16 cellular contexts compared by ENCODE assay signal in genomic region chr4:71113294-71113693, GRCh38.
A peak's percentile ranks its signal among the peaks of the same experiment; 100 is the strongest.
DNase-seq lines count a peak whose midpoint lies in the region; ATAC-seq and TF ChIP-seq lines count a peak whose summit lies in the region.
"Had no signal": no experiment of that assay in that cellular context is flagged by ENCODE, and none has a peak within 500 bp of the region (broad histone marks: within the 10 kb centered on the region; RNA-seq: fewer than 3 reads in every experiment).

No MANE protein-coding gene starts in this region.

- H3K27ac Mint-ChIP-seq in osteocyte (ENCODE audit: unreplicated experiment) = no peak overlapping the region
- H3K27ac Mint-ChIP-seq: brain; T-helper 1 cell treated with Interleukin-12 subunit alpha and Interleukin-12 subunit beta and Interleukin-4 antibody, amounts not matched to agents 30 μg/mL and 1 μg/mL, for 36 hours had no signal

- DNase-seq in NCI-H146 (lab: John Stamatoyannopoulos, UW) (peak; percentile 7), NCI-H146 treated with DMSO at 0.1 percent for 48 hours (lab: John Stamatoyannopoulos, UW; ENCODE audit: unreplicated experiment) (no peak), cardiac fibroblast (ENCODE audit: low read depth in 2 of 2) (no peak), osteocyte (ENCODE audit: extremely low spot score, unreplicated experiment) (no peak), globus pallidus (ENCODE audit: low spot score) (no peak), Right ventricle myocardium inferior (ENCODE audit: missing footprints) (no peak)
- no peak for DNase-seq in central memory CD4-positive, alpha-beta T cell
- DNase-seq: activated CD4-positive, alpha-beta T cell treated with anti-CD3 and anti-CD28 coated beads, Interleukin-2, amount 50 U/mL, for 1 hour; activated effector memory CD4-positive, alpha-beta T cell treated with Interleukin-2 at 50 U/mL for 16 hours; mesenchymal stem cell; NCI-H1694 treated with DMSO at 0.1 percent for 48 hours; pancreas; upper lobe of right lung had no signal

- H3K4me2 ChIP-seq in Loucy (ENCODE audit: low read depth, low read length, poor library complexity, severe bottlenecking) = no peak overlapping the region

- intact Hi-C loops in Right ventricle myocardium inferior (cut with DNase I) = no loop called here

- no peaks in the 10 kb centered on the region for H3K79me2 ChIP-seq in Loucy (ENCODE audit: insufficient read depth, low read length)

- peaks cover 10% of the 10 kb centered on the region for H3K27me3 Mint-ChIP-seq in osteocyte (ENCODE audit: unreplicated experiment)
- H3K27me3 Mint-ChIP-seq: brain had no signal

- H2AFZ ChIP-seq in Loucy (ENCODE audit: low read length) = no peak overlapping the region

- TF ChIP-seq CTCF in Loucy (conservative IDR thresholded peaks at IDR 0.05; ENCODE audit: low read length) (peak; percentile 50), cardiac fibroblast (IDR thresholded peaks at IDR 0.05; ENCODE audit: low read depth, low read length) (peak; percentile 12), osteocyte (IDR thresholded peaks at IDR 0.05) (peak; percentile 9)

- H3K4me3 Mint-ChIP-seq in osteocyte (ENCODE audit: unreplicated experiment) = no peak overlapping the region
- H3K4me3 Mint-ChIP-seq: brain; T-helper 1 cell treated with Interleukin-12 subunit alpha and Interleukin-12 subunit beta and Interleukin-4 antibody, amounts not matched to agents 30 μg/mL and 1 μg/mL, for 36 hours had no signal

- H3K9me3 ChIP-seq in Loucy (ENCODE audit: insufficient read depth, low read depth, low read length) = no peaks in the 10 kb centered on the region
- H3K9me3 ChIP-seq: pancreas, upper lobe of right lung had no signal

- no peaks in the 10 kb centered on the region for H3K9me2 ChIP-seq in Loucy (replicated peaks; ENCODE audit: low read depth, low read length)

- no peaks in the 10 kb centered on the region for H3K36me3 ChIP-seq in Loucy (ENCODE audit: insufficient read depth, low read length)
- H3K36me3 ChIP-seq: pancreas, upper lobe of right lung had no signal

- no peaks in the 10 kb centered on the region for H3K4me1 Mint-ChIP-seq in osteocyte (ENCODE audit: unreplicated experiment)
- H3K4me1 Mint-ChIP-seq: brain had no signal

- no peaks in the 10 kb centered on the region for H3K27me3 ChIP-seq in Loucy (ENCODE audit: insufficient read depth, low read length, poor library complexity, severe bottlenecking)
- H3K27me3 ChIP-seq: pancreas, upper lobe of right lung had no signal

- H3K4me3 ChIP-seq in Loucy (ENCODE audit: low read length, poor library complexity, severe bottlenecking) (no peak overlapping the region), cardiac fibroblast (replicated peaks in 1 of 2; ENCODE audit: low read depth in 2 of 2, low read length in 2 of 2) (no peak overlapping the region)
- H3K4me3 ChIP-seq: pancreas, upper lobe of right lung had no signal

- H3K4me1 ChIP-seq in Loucy (ENCODE audit: insufficient read depth, low read length, poor library complexity, severe bottlenecking) = peaks cover 27% of the 10 kb centered on the region
- H3K4me1 ChIP-seq: pancreas, upper lobe of right lung had no signal

- no peaks in the 10 kb centered on the region for H4K20me1 ChIP-seq in Loucy (ENCODE audit: insufficient read depth, low read length, poor library complexity, severe bottlenecking)

- no peaks in the 10 kb centered on the region for H3K36me3 Mint-ChIP-seq in osteocyte (ENCODE audit: unreplicated experiment)
- H3K36me3 Mint-ChIP-seq: brain had no signal

- H3F3A ChIP-seq in Loucy (ENCODE audit: low read depth) = no peaks in the 10 kb centered on the region; the same call in 1 of the 2 replicates

- H3K9me3 Mint-ChIP-seq in osteocyte (ENCODE audit: unreplicated experiment) = no peaks in the 10 kb centered on the region
- H3K9me3 Mint-ChIP-seq: T-helper 1 cell treated with Interleukin-12 subunit alpha and Interleukin-12 subunit beta and Interleukin-4 antibody, amounts not matched to agents 30 μg/mL and 1 μg/mL, for 36 hours had no signal

- ATAC-seq in Right ventricle myocardium inferior = no peak
- ATAC-seq: upper lobe of right lung had no signal

- no peak overlapping the region for H3K9ac ChIP-seq in Loucy (ENCODE audit: low read depth, low read length, poor library complexity, severe bottlenecking)
